ENCODE assay signal across 8 cellular contexts in the genomic region with DNA sequence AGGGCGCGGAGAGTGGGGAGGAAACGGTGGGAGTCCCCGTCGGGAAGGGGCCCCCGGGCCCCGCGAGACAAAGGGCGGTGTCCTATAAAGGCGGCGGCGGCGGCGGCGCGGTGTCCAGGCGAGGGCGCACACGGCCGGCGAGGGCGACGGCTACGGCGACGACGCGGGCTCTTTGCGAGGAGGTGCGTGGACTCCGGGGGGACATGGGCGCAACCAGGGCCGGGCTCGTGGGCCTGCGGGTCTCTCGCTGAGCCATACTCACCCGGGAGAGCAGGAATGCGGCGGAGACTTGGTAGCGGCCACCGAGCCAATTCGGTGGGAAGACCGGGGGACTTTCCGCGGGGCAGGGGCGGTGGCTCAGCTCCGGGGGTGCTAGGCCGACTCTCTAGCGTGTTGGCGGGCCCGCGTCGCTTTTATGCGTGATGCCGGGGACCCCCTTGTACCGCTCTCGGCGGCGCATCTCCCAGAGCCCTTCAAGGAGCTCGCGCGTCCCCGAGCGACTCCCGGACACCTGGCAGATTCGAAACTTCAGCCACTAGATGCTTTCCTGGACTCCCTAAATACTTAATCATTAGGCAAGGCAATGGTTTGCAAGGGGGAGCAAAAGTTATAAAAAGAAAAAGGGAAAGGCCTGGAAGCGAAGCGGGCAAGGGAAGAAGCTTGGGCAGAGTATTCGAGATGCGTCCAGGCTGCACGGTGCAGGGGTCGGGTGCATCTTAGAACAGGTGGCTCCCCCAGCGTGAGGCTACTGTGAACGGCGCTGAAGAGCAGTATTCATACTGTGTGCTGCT. TPM values are rescaled to one million over a fixed set of nuclear protein-coding genes. Genes with fewer than 3 reads are reported as not detected.
A peak's percentile ranks its signal among the peaks of the same experiment; 100 is the strongest.
DNase-seq lines count a peak whose midpoint lies in the region; ATAC-seq, FAIRE-seq and TF ChIP-seq lines count a peak whose summit lies in the region.

No MANE protein-coding gene starts in this region.

- TF ChIP-seq EP300 in A549 (IDR thresholded peaks at IDR 0.05), result no peak

- peak overlapping the region in 1 of 2 experiments; percentile 64 for H3K23ac ChIP-seq in mesenchymal stem cell (ENCODE audit: low read length in 2 of 2)

- ATAC-seq in A549 (peak; percentile 81 to 94), HG02981 (IDR thresholded peaks at IDR 0.05; ENCODE audit: unreplicated experiment) (peak; percentile 51)

- no peak overlapping the region for H2BK5ac ChIP-seq in mesenchymal stem cell (ENCODE audit: low read depth, low read length, poor library complexity, severe bottlenecking)

- H3K9ac ChIP-seq in mesenchymal stem cell (ENCODE audit: low read length), result peak overlapping the region; percentile 22

- no peak overlapping the region for H2AK5ac ChIP-seq in mesenchymal stem cell (ENCODE audit: low read length, severe bottlenecking)

- H2BK120ac ChIP-seq in mesenchymal stem cell (ENCODE audit: low read depth, low read length), result no peak overlapping the region

- peak overlapping the region in 1 of 2 experiments; percentile 25 for H3K18ac ChIP-seq in mesenchymal stem cell (ENCODE audit: low read depth in 1 of 2, low read length in 2 of 2)

- peak overlapping the region; percentile 97 for H3K4me2 ChIP-seq in A549
- H3K4me2 ChIP-seq in mesenchymal stem cell (ENCODE audit: low read length, poor library complexity, severe bottlenecking), result peak overlapping the region; percentile 99

- intact Hi-C loops in uterus (cut with DNase I; ENCODE audit: low total_unique reads), result no loop called here

- TF ChIP-seq RAD21 in A549 (conservative IDR thresholded peaks at IDR 0.05 in 1 of 2, IDR thresholded peaks at IDR 0.05 in 1 of 2), result peak; percentile 23 to 48; a peak in 4 of 5 replicates

- H3K27me3 ChIP-seq in mesenchymal stem cell (ENCODE audit: control insufficient read depth in 1 of 2, insufficient read depth in 1 of 2, low read length in 2 of 2) (peaks cover 23 to 28% of the 10 kb centered on the region in 2 experiments), uterus (peaks cover 0 to 13% of the 10 kb centered on the region in 2 donors)

- H2BK15ac ChIP-seq in mesenchymal stem cell (ENCODE audit: low read depth, poor library complexity, severe bottlenecking), result peak overlapping the region; percentile 82

- CTCF ChIA-PET in A549 (lab: Yijun Ruan, JAX), result interaction anchor here (0.5 to 1.8 kb wide), 15 partner anchors 9 to 241 kb away, joined by 3 to 11 read pairs (median 3); no protein-coding TSS in a partner anchor

- 29% methylated on average over 34 of the region's 75 CpGs for WGBS in A549 (ENCODE audit: missing lambda C conversion rate)
- 4% methylated on average over 64 of the region's 75 CpGs for WGBS in mesenchymal stem cell

- TF ChIP-seq CTCF in A549 (IDR thresholded peaks at IDR 0.05), result peak; percentile 44
- peak; percentile 69 for TF ChIP-seq CTCF in GM10266 (IDR thresholded peaks at IDR 0.05; ENCODE audit: control insufficient read depth, insufficient read depth, low read depth, missing control alignments)
- TF ChIP-seq CTCF in uterus (IDR thresholded peaks at IDR 0.05), result no peak

- H3K27ac ChIP-seq in A549 (peak overlapping the region; percentile 56 to 88; a peak in 5 of 6 replicates), mesenchymal stem cell (ENCODE audit: low read length, poor library complexity, severe bottlenecking) (no peak overlapping the region), uterus (no peak overlapping the region)

- H3K14ac ChIP-seq in mesenchymal stem cell (ENCODE audit: low read length in 2 of 2), result peak overlapping the region in 1 of 2 experiments; percentile 72

- H3K79me1 ChIP-seq in mesenchymal stem cell (replicated peaks; ENCODE audit: low read length, poor library complexity, severe bottlenecking), result no peaks in the 10 kb centered on the region

- DNase-seq in A549 (ENCODE audit: low read depth in 1 of 2, low spot score in 1 of 2) (peak; percentile 16 to 49), GM10266 (ENCODE audit: extremely low spot score) (peak; percentile 66), RPMI7951 (ENCODE audit: low read depth) (peak; percentile 9), ecto neural progenitor cell (ENCODE audit: low spot score) (peak; percentile 78), mesenchymal stem cell (no peak), uterus (no peak), AML-193 (lab: John Stamatoyannopoulos, UW) (no peak)

- FAIRE-seq in A549 (lab: Jason Lieb, UNC), result no peak

- POLR2A ChIA-PET in A549 (lab: Yijun Ruan, JAX), result no interaction called here

- H4K91ac ChIP-seq in mesenchymal stem cell (ENCODE audit: low read length), result no peak overlapping the region

- H4K8ac ChIP-seq in mesenchymal stem cell (ENCODE audit: low read length), result peak overlapping the region; percentile 27

- TF ChIP-seq POLR2A in A549 (IDR thresholded peaks at IDR 0.05; ENCODE audit: low read length) (no peak), uterus (IDR thresholded peaks at IDR 0.05) (no peak)

- no peaks in the 10 kb centered on the region for H3K9me3 ChIP-seq in A549
- H3K9me3 ChIP-seq in mesenchymal stem cell (ENCODE audit: control insufficient read depth, low read length), result no peaks in the 10 kb centered on the region
- no peaks in the 10 kb centered on the region for H3K9me3 ChIP-seq in uterus

- no peak overlapping the region for H3K4ac ChIP-seq in mesenchymal stem cell (ENCODE audit: low read depth in 1 of 2, low read length in 2 of 2)

- H2BK12ac ChIP-seq in mesenchymal stem cell (ENCODE audit: low read length in 2 of 2), result peak overlapping the region in 1 of 2 experiments; percentile 19

- H2AFZ ChIP-seq in mesenchymal stem cell (ENCODE audit: low read depth, low read length), result peak overlapping the region; percentile 74

- H3K36me3 ChIP-seq in mesenchymal stem cell (ENCODE audit: control insufficient read depth in 1 of 2, insufficient read depth in 2 of 2, low read depth in 1 of 2, low read length in 2 of 2) (no peaks in the 10 kb centered on the region), uterus (no peaks in the 10 kb centered on the region)

- H3K4me3 ChIP-seq in A549 (peak overlapping the region; percentile 55), mesenchymal stem cell (ENCODE audit: insufficient read depth in 1 of 2, low read depth in 1 of 2, low read length in 2 of 2) (peak overlapping the region; percentile 56 to 73), uterus (peak overlapping the region; percentile 34 to 35)

- H3K4me1 ChIP-seq in A549 (0 out of 3 replicates have a peak, but pooled peaks cover 3% of the 10 kb centered on the region), mesenchymal stem cell (ENCODE audit: control insufficient read depth, insufficient read depth, low read depth, low read length) (peaks cover 9% of the 10 kb centered on the region), uterus (no peaks in the 10 kb centered on the region)

TF ChIP-seq in A549, 52 proteins besides CTCF, POLR2A, EP300 and RAD21:
- TF ChIP-seq, protein P1, sequence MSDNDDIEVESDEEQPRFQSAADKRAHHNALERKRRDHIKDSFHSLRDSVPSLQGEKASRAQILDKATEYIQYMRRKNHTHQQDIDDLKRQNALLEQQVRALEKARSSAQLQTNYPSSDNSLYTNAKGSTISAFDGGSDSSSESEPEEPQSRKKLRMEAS (IDR thresholded peaks at IDR 0.05), result peak; percentile 90
- TF ChIP-seq SMC3 (IDR thresholded peaks at IDR 0.05), result peak; percentile 56
- TF ChIP-seq, protein P2, sequence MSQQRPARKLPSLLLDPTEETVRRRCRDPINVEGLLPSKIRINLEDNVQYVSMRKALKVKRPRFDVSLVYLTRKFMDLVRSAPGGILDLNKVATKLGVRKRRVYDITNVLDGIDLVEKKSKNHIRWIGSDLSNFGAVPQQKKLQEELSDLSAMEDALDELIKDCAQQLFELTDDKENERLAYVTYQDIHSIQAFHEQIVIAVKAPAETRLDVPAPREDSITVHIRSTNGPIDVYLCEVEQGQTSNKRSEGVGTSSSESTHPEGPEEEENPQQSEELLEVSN (IDR thresholded peaks at IDR 0.05; ENCODE audit: borderline replicate concordance, low read depth), result peak; percentile 93
- TF ChIP-seq, protein P3, sequence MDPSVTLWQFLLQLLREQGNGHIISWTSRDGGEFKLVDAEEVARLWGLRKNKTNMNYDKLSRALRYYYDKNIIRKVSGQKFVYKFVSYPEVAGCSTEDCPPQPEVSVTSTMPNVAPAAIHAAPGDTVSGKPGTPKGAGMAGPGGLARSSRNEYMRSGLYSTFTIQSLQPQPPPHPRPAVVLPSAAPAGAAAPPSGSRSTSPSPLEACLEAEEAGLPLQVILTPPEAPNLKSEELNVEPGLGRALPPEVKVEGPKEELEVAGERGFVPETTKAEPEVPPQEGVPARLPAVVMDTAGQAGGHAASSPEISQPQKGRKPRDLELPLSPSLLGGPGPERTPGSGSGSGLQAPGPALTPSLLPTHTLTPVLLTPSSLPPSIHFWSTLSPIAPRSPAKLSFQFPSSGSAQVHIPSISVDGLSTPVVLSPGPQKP (IDR thresholded peaks at IDR 0.05; ENCODE audit: low read depth, low read length), result no peak
- TF ChIP-seq NFE2L2 (conservative IDR thresholded peaks at IDR 0.05; ENCODE audit: low read length), result no peak

RNA-seq across cellular contexts. Expression of gene TAL2, which starts 5.9 kb away (rescaled TPM):
- polyA plus RNA-seq in A549 (2011; rRNA removed), result 0.13 and 0.22 TPM in 2 replicates
- polyA plus RNA-seq in A549 (2012; cell fraction: cytosol; rRNA removed), result 0.12 and 0.21 TPM in 2 replicates
- 0.12 TPM in 1 of 2 replicates, not detected in the other for polyA plus RNA-seq in A549 (2012; cell fraction: nucleus; rRNA removed)
- 0.15 to 0.33 TPM (median 0.16 TPM) in 3 replicates for polyA plus RNA-seq in A549 (2017; fragmentation: RNase III; extraction: RNeasy Plus Mini Kit Qiagen cat#74134 plus additional on column Dnase treatment)
- not detected in 2 replicates for polyA minus RNA-seq in A549 (2011; rRNA and poly(A)+ RNA removed)
- total RNA-seq in RPMI7951 (2014; rRNA removed; shearing (Covaris generic)), result not detected in 2 replicates
- polyA plus RNA-seq in mesenchymal stem cell (2013, experiment 1 of 2), result 0.15 TPM
- polyA plus RNA-seq in mesenchymal stem cell (2013, experiment 2 of 2), result 0.07 TPM
- under 1 TPM in 1 of 4 donors, not detected in 3; 0.55 TPM for total RNA-seq in uterus

RNA-seq across cellular contexts. Expression of gene TMEM38B, which starts 38.0 kb away (rescaled TPM):
- polyA plus RNA-seq in A549 (2011; rRNA removed) (22.2 and 23.3 TPM in 2 replicates), A549 (2017; fragmentation: RNase III; extraction: RNeasy Plus Mini Kit Qiagen cat#74134 plus additional on column Dnase treatment) (13.1 to 15.3 TPM (median 14.7 TPM) in 3 replicates)
- 9.0 and 9.3 TPM in 2 replicates for polyA plus RNA-seq in A549 (2012; cell fraction: cytosol; rRNA removed)
- 2.2 and 4.9 TPM in 2 replicates for polyA plus RNA-seq in A549 (2012; cell fraction: nucleus; rRNA removed)
- polyA minus RNA-seq in A549 (2011; rRNA and poly(A)+ RNA removed), result 13.1 and 13.2 TPM in 2 replicates
- total RNA-seq in RPMI7951 (2014; rRNA removed; shearing (Covaris generic)), result 18.5 and 22.5 TPM in 2 replicates
- 12.8 TPM for polyA plus RNA-seq in mesenchymal stem cell (2013, experiment 1 of 2)
- 15.2 TPM for polyA plus RNA-seq in mesenchymal stem cell (2013, experiment 2 of 2)
- 10 to 100 TPM in 3 of 4 donors, 1 to 10 TPM in 1; 4.4 to 24.3 (median 17.1) TPM for total RNA-seq in uterus

Comparison
In these comparisons a context has a peak if more than half of its experiments do, and no peak if none do; other contexts are left out.
1. DNase-seq: peak in A549 (2 of 2), GM10266 (single experiment), RPMI7951 (single experiment) and ecto neural progenitor cell (single experiment); none in mesenchymal stem cell (single experiment), uterus (0 of 2) and AML-193 (0 of 2).
2. H3K27ac ChIP-seq: peak in A549 (2 of 2); none in mesenchymal stem cell (single experiment) and uterus (0 of 2).
3. CTCF ChIP-seq: peak in A549 (single experiment) and GM10266 (single experiment); none in uterus (0 of 4).
4. Peak in every context shown above with its lines, with median percentiles within 50 percentile points of each other: H3K4me3 ChIP-seq.